Comparison of ENCODE assay signal across 28 cellular contexts in genomic region chr6:37580164-37580955, GRCh38.
DNase-seq lines count a peak whose midpoint lies in the region; ATAC-seq, FAIRE-seq and TF ChIP-seq lines count a peak whose summit lies in the region.
"Had no signal": no experiment of that assay in that cellular context is flagged by ENCODE, and none has a peak within 500 bp of the region (broad histone marks: within the 10 kb centered on the region; RNA-seq: fewer than 3 reads in every experiment).

No MANE protein-coding gene starts in this region.

- H3K27ac ChIP-seq in HCT116 (ENCODE audit: low read depth, low read length) = peak overlapping the region; percentile 52
- no peak overlapping the region for H3K27ac ChIP-seq in endothelial cell of umbilical vein (ENCODE audit: insufficient read depth, low read depth, low read length)
- H3K27ac ChIP-seq: BLaER1, left lung, ovary, suprapubic skin, upper lobe of left lung, VCaP had no signal

- H2AFZ ChIP-seq in HCT116 (ENCODE audit: low read depth, low read length, poor library complexity, severe bottlenecking) (peak overlapping the region; percentile 94), endothelial cell of umbilical vein (ENCODE audit: low read depth, low read length) (no peak overlapping the region)

- dilution Hi-C loops in endothelial cell of umbilical vein (cut with MboI; ENCODE audit: extremely low pct_ligation_motif_present, low sequenced_read_pairs) = no loop called here

- H3K27me3 ChIP-seq in HCT116 (ENCODE audit: insufficient read depth, low read length) = no peaks in the 10 kb centered on the region
- peaks cover 0 to 1% of the 10 kb centered on the region in 2 experiments for H3K27me3 ChIP-seq in endothelial cell of umbilical vein (ENCODE audit: control insufficient read depth in 2 of 2, insufficient read depth in 2 of 2, low read length in 2 of 2)
- H3K27me3 ChIP-seq: BLaER1, ovary, upper lobe of left lung had no signal

- H3K9me1 ChIP-seq in endothelial cell of umbilical vein (replicated peaks; ENCODE audit: control insufficient read depth, extremely low read depth, insufficient read depth, low read length) = no peaks in the 10 kb centered on the region

- FAIRE-seq in endothelial cell of umbilical vein (lab: Jason Lieb, UNC) = peak; percentile 67
- FAIRE-seq: bronchial epithelial cell, islet of Langerhans, small intestine had no signal

- TF ChIP-seq CTCF in HCT116 (IDR thresholded peaks at IDR 0.05 in 2 of 3, conservative IDR thresholded peaks at IDR 0.05 in 1 of 3; ENCODE audit: borderline replicate concordance in 1 of 3, insufficient read depth in 1 of 3, low read depth in 2 of 3, low read length in 2 of 3) (no peak), endothelial cell of umbilical vein (IDR thresholded peaks at IDR 0.05; ENCODE audit: extremely low read depth in 1 of 2, insufficient read depth in 1 of 2, low read depth in 1 of 2, low read length in 2 of 2) (no peak)

- DNase-seq in CD1c-positive myeloid dendritic cell (ENCODE audit: extremely low spot score) (peak; percentile 60), HCT116 (ENCODE audit: low read depth, low spot score) (peak; percentile 94), RKO (ENCODE audit: low spot score) (peak; percentile 27), endothelial cell of umbilical vein (ENCODE audit: low read depth, low spot score) (peak; percentile 10), SHP77 (lab: John Stamatoyannopoulos, UW) (no peak), HT-29 (ENCODE audit: low spot score) (no peak), SKM-1 treated with dmso at 0.1 percent for 144 hours (lab: John Stamatoyannopoulos, UW; ENCODE audit: unreplicated experiment) (no peak)
- DNase-seq in activated CD4-positive, alpha-beta T cell treated with anti-CD3 and anti-CD28 coated beads, Interleukin-2, amount 50 U/mL, for 48 hours = no peak
- DNase-seq: activated CD8-positive, alpha-beta memory T cell treated with anti-CD3 and anti-CD28 coated beads for 24 hours; activated effector memory CD4-positive, alpha-beta T cell treated with Interleukin-2 at 50 U/mL for 16 hours; activated naive CD8-positive, alpha-beta T cell treated with anti-CD3 and anti-CD28 coated beads for 36 hours; anterior cingulate cortex; effector memory CD4-positive, alpha-beta T cell; GDM1; GOT3; head of caudate nucleus; left lung; NCI-H2107; NCI-H446; ovary; stimulated activated naive CD4-positive, alpha-beta T cell treated with Interleukin-2 at 50 U/mL for 16 hours; upper lobe of left lung had no signal

- intact Hi-C loops in HCT116 (cut with micrococcal nuclease) (no loop called here), endothelial cell of umbilical vein (cut with micrococcal nuclease) (no loop called here)

- TF ChIP-seq POLR2A in HCT116 (IDR thresholded peaks at IDR 0.05; ENCODE audit: borderline replicate concordance, extremely low read depth, insufficient read depth, insufficient read length) (no peak), endothelial cell of umbilical vein (IDR thresholded peaks at IDR 0.05; ENCODE audit: low read depth, low read length) (no peak)

- H3K4me1 ChIP-seq in HCT116 (ENCODE audit: control insufficient read depth in 1 of 2, insufficient read depth in 2 of 2, low read length in 2 of 2) (peaks cover 52 to 88% of the 10 kb centered on the region in 2 experiments), endothelial cell of umbilical vein (ENCODE audit: control insufficient read depth, extremely low read depth, insufficient read depth, low read length) (peaks cover 7% of the 10 kb centered on the region)
- H3K4me1 ChIP-seq: left lung, suprapubic skin, upper lobe of left lung had no signal

- TF ChIP-seq RAD21 in HCT116 (IDR thresholded peaks at IDR 0.05; ENCODE audit: low read depth) = no peak

- no peaks in the 10 kb centered on the region for H3K9me3 ChIP-seq in HCT116 (ENCODE audit: control insufficient read depth in 1 of 2, insufficient read depth in 1 of 2, low read depth in 1 of 2, low read length in 2 of 2)
- H3K9me3 ChIP-seq in endothelial cell of umbilical vein (replicated peaks; ENCODE audit: control insufficient read depth, insufficient read depth, low read length) = no peaks in the 10 kb centered on the region
- H3K9me3 ChIP-seq: BLaER1, left lung, ovary, suprapubic skin, upper lobe of left lung had no signal

- H3K36me3 ChIP-seq in HCT116 (ENCODE audit: control insufficient read depth in 1 of 2, insufficient read depth in 2 of 2, low read length in 2 of 2) = no peaks in the 10 kb centered on the region
- H3K36me3 ChIP-seq in endothelial cell of umbilical vein (ENCODE audit: control insufficient read depth in 2 of 2, extremely low read depth in 1 of 2, insufficient read depth in 2 of 2, low read length in 2 of 2) = no peaks in the 10 kb centered on the region
- H3K36me3 ChIP-seq: BLaER1, left lung, ovary, suprapubic skin, upper lobe of left lung had no signal

- POLR2A ChIA-PET in HCT116 (lab: Charles Lee) (interaction anchor here (0.7 to 1.2 kb wide), 2 partner anchors 68 to 80 kb away, joined by 3 read pairs; partner anchors contain the start of gene CCDC167), endothelial cell of umbilical vein (lab: Charles Lee) (no interaction called here)

- H3K79me2 ChIP-seq in HCT116 (ENCODE audit: insufficient read depth, low read length) = no peaks in the 10 kb centered on the region
- H3K79me2 ChIP-seq in endothelial cell of umbilical vein (ENCODE audit: control insufficient read depth, insufficient read depth, low read length) = no peaks in the 10 kb centered on the region

- ATAC-seq in HCT116 = peak; percentile 60
- ATAC-seq: left lung had no signal

- peak overlapping the region; percentile 46 for H3K9ac ChIP-seq in HCT116 (ENCODE audit: low read length)
- H3K9ac ChIP-seq in endothelial cell of umbilical vein (replicated peaks; ENCODE audit: extremely low read depth, insufficient read depth, low read length) = no peak overlapping the region
- H3K9ac ChIP-seq: BLaER1 had no signal

- H3K4me2 ChIP-seq in HCT116 (ENCODE audit: low read length) (peak overlapping the region; percentile 47), endothelial cell of umbilical vein (ENCODE audit: insufficient read depth, low read length) (no peak overlapping the region)

- RAD21 ChIA-PET in HCT116 (lab: Charles Lee; ENCODE audit: low non-redundant PET in 1 of 2, low total read pairs in 2 of 2, uncharacterized antibody in 2 of 2, unreplicated experiment in 2 of 2) = no interaction called here

- BruUV-seq in HCT116 (replicated peaks; lab: Mats Ljungman, UMichigan) (TSS peak; percentile 71), endothelial cell of umbilical vein (replicated peaks; lab: Mats Ljungman, UMichigan) (no TSS peak)

- no peaks in the 10 kb centered on the region for H3K9me2 ChIP-seq in HCT116 (ENCODE audit: insufficient read depth)

- CTCF ChIA-PET in HCT116 (lab: Charles Lee) (interaction anchor here (0.9 to 2.2 kb wide), 4 partner anchors 15 to 112 kb away, joined by 3 to 9 read pairs (median 6); no protein-coding TSS in a partner anchor), endothelial cell of umbilical vein (lab: Charles Lee) (interaction anchor here (0.6 to 2.1 kb wide), 4 partner anchors 15 to 122 kb away, joined by 3 to 6 read pairs (median 4); no protein-coding TSS in a partner anchor)

- H4K20me1 ChIP-seq in HCT116 (ENCODE audit: insufficient read depth) (no peaks in the 10 kb centered on the region), endothelial cell of umbilical vein (replicated peaks; ENCODE audit: control insufficient read depth, extremely low read depth, insufficient read depth, low read length) (no peaks in the 10 kb centered on the region)
- H4K20me1 ChIP-seq: BLaER1 had no signal

- H3K4me3 ChIP-seq in HCT116 (replicated peaks in 1 of 2; ENCODE audit: low read depth in 1 of 2, low read length in 2 of 2) (peak overlapping the region in 1 of 2 experiments; percentile 14; a peak in 1 of 4 replicates), endothelial cell of umbilical vein (replicated peaks in 1 of 3; ENCODE audit: insufficient read depth in 1 of 3, low read depth in 1 of 3, low read length in 3 of 3) (no peak overlapping the region)
- H3K4me3 ChIP-seq: BLaER1, left lung, ovary, suprapubic skin, upper lobe of left lung had no signal

TF ChIP-seq in HCT116, 20 proteins besides CTCF, POLR2A, EP300 and RAD21 (continues in another document):
- TF ChIP-seq TCF7L2 (IDR thresholded peaks at IDR 0.05; ENCODE audit: borderline replicate concordance, extremely low read depth, insufficient read depth, insufficient read length) (peak; percentile 67), YY1 (IDR thresholded peaks at IDR 0.05; ENCODE audit: extremely low read depth, insufficient replicate concordance, low read depth, low read length) (peak; percentile 27), POLR2AphosphoS5 (IDR thresholded peaks at IDR 0.05; ENCODE audit: low read depth, low read length) (0 out of 2 replicates have a peak, but pooled peaks have one; percentile 53)

TF ChIP-seq in endothelial cell of umbilical vein, 7 proteins besides CTCF, POLR2A, EP300 and RAD21:
- no peak for TF ChIP-seq GATA2 (IDR thresholded peaks at IDR 0.05; ENCODE audit: insufficient read depth, insufficient read length, low read depth, low read length)
- TF ChIP-seq JUN (IDR thresholded peaks at IDR 0.05; ENCODE audit: borderline replicate concordance, insufficient read depth, insufficient read length, low read depth) = peak; percentile 28
- TF ChIP-seq POLR2AphosphoS5 (IDR thresholded peaks at IDR 0.05; ENCODE audit: insufficient read depth, low read depth, low read length) = no peak
- peak; percentile 17 for TF ChIP-seq FOS (IDR thresholded peaks at IDR 0.05; ENCODE audit: borderline replicate concordance, insufficient read depth, low read length)

Comparison
In these comparisons a context has a peak if more than half of its experiments do, and no peak if none do; other contexts are left out.
1. DNase-seq: peak in CD1c-positive myeloid dendritic cell (single experiment), HCT116 (single experiment), RKO (single experiment) and endothelial cell of umbilical vein (single experiment); none in SHP77 (0 of 2), HT-29 (single experiment), activated CD4-positive, alpha-beta T cell treated with anti-CD3 and anti-CD28 coated beads, Interleukin-2, amount 50 U/mL, for 48 hours (0 of 2) and SKM-1 treated with dmso at 0.1 percent for 144 hours (single experiment).